Comparison of ENCODE assay signal across 8 cellular contexts in the genomic region with DNA sequence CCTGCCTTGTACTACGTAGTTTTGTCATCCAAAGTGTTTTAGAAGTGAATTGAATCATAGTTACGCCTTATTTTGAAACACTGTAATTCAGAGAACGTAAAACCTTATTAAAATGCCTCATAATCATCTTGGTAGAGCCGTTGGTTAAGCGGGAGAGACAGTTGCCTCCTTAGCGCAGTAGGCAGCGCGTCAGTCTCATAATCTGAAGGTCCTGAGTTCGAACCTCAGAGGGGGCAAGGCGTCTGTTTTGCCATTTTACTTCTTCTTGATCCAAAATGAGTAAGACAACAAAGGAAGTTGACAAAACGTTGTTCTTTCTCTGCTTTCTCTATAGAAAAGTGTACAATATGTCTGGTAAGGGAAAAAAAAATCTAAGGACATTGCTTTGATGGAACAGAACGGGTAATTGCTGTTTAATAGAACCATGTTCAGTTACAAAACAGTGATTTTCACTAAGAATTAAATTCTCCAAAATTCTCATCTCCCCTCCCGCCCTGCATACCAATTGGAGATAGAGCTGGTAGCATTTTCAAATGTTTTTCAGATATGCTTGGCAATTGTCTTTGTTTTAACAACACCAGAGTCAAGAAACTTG. TPM values are rescaled to one million over a fixed set of nuclear protein-coding genes. Genes with fewer than 3 reads are reported as not detected.
DNase-seq lines count a peak whose midpoint lies in the region; ATAC-seq and TF ChIP-seq lines count a peak whose summit lies in the region.

No MANE protein-coding gene starts in this region.

- H3K4me1 ChIP-seq in Caco-2 (peaks cover 19% of the 10 kb centered on the region), tibial artery (peaks cover 0 to 28% (median 11%) of the 10 kb centered on the region in 4 donors)

- H3K27ac Mint-ChIP-seq in Caco-2 (ENCODE audit: unreplicated experiment) (peak overlapping the region; percentile 95), glutamatergic neuron (ENCODE audit: unreplicated experiment) (peak overlapping the region; percentile 90)
- H3K27ac Mint-ChIP-seq in activated naive CD4-positive, alpha-beta T cell treated with anti-CD3 and anti-CD28 coated beads, Interleukin-2, amount 50 U/mL, for 24 hours: peak overlapping the region; percentile 99

- intact Hi-C loops in Caco-2 (cut with micrococcal nuclease; ENCODE audit: unreplicated experiment): loop anchor here (1.0 kb wide), 2 partner anchors 9 to 37 kb away; no protein-coding TSS in a partner anchor
- intact Hi-C loops in tibial artery (cut with DNase I; ENCODE audit: low total_unique reads): loop anchor here (5.0 kb wide), 2 partner anchors 38 to 82 kb away; no protein-coding TSS in a partner anchor

- H3K4me1 Mint-ChIP-seq in Caco-2 (ENCODE audit: low read depth, unreplicated experiment): peaks cover 54% of the 10 kb centered on the region
- H3K4me1 Mint-ChIP-seq in activated naive CD4-positive, alpha-beta T cell treated with anti-CD3 and anti-CD28 coated beads, Interleukin-2, amount 50 U/mL, for 24 hours: peaks cover 53% of the 10 kb centered on the region
- H3K4me1 Mint-ChIP-seq in glutamatergic neuron (ENCODE audit: low read depth, unreplicated experiment): peaks cover 5% of the 10 kb centered on the region

- H3K27ac ChIP-seq in tibial artery: peak overlapping the region; percentile 76 to 80

- no peaks in the 10 kb centered on the region; the same call in 1 of the 2 replicates for H3K36me3 ChIP-seq in Caco-2 (ENCODE audit: control insufficient read depth, insufficient read depth, low read length)
- no peaks in the 10 kb centered on the region for H3K36me3 ChIP-seq in tibial artery

- CTCF ChIA-PET in Caco-2 (lab: Charles Lee): no interaction called here

- ATAC-seq in omental fat pad (ENCODE audit: low FRiP score) (peak; percentile 56), HG02759 (IDR thresholded peaks at IDR 0.05; ENCODE audit: unreplicated experiment) (no peak)

- no peaks in the 10 kb centered on the region for H3K9me3 Mint-ChIP-seq in Caco-2 (ENCODE audit: unreplicated experiment)
- peaks cover 5% of the 10 kb centered on the region for H3K9me3 Mint-ChIP-seq in activated naive CD4-positive, alpha-beta T cell treated with anti-CD3 and anti-CD28 coated beads, Interleukin-2, amount 50 U/mL, for 24 hours
- peaks cover 34% of the 10 kb centered on the region for H3K9me3 Mint-ChIP-seq in glutamatergic neuron (ENCODE audit: unreplicated experiment)

- H3K36me3 Mint-ChIP-seq in Caco-2 (ENCODE audit: insufficient read depth, unreplicated experiment) (peaks cover 63% of the 10 kb centered on the region), glutamatergic neuron (ENCODE audit: unreplicated experiment) (no peaks in the 10 kb centered on the region)
- peaks cover 1% of the 10 kb centered on the region for H3K36me3 Mint-ChIP-seq in activated naive CD4-positive, alpha-beta T cell treated with anti-CD3 and anti-CD28 coated beads, Interleukin-2, amount 50 U/mL, for 24 hours

- H3K4me3 ChIP-seq in Caco-2 (ENCODE audit: low read depth, low read length): peak overlapping the region; percentile 72
- peak overlapping the region; percentile 57 to 61 for H3K4me3 ChIP-seq in tibial artery

- TF ChIP-seq CTCF in Caco-2 (IDR thresholded peaks at IDR 0.05; ENCODE audit: insufficient read depth in 1 of 2, low read depth in 1 of 2, low read length in 1 of 2, severe bottlenecking in 1 of 2, unreplicated experiment in 1 of 2) (no peak), glutamatergic neuron (IDR thresholded peaks at IDR 0.05; ENCODE audit: partially characterized antibody, unreplicated experiment) (no peak), omental fat pad (IDR thresholded peaks at IDR 0.05) (no peak), tibial artery (IDR thresholded peaks at IDR 0.05) (no peak)

- peak; percentile 66 to 73 for DNase-seq in Caco-2
- peak; percentile 73 to 75 for DNase-seq in Kasumi-1 (lab: John Stamatoyannopoulos, UW)
- peak; percentile 78 for DNase-seq in SK-N-DZ (ENCODE audit: low spot score)
- DNase-seq in glutamatergic neuron: peak; percentile 45
- no peak for DNase-seq in omental fat pad (ENCODE audit: low spot score)
- DNase-seq in tibial artery: peak in 1 of 2 donors; percentile 34

- BruUV-seq in Caco-2 (replicated peaks; lab: Mats Ljungman, UMichigan): no TSS peak

- POLR2A ChIA-PET in Caco-2 (lab: Charles Lee): no interaction called here

- H3K9me3 ChIP-seq in Caco-2 (no peaks in the 10 kb centered on the region), tibial artery (no peaks in the 10 kb centered on the region)

- H3K27me3 Mint-ChIP-seq in Caco-2 (ENCODE audit: insufficient read depth, unreplicated experiment) (no peaks in the 10 kb centered on the region), glutamatergic neuron (ENCODE audit: unreplicated experiment) (peaks cover 31% of the 10 kb centered on the region)
- H3K27me3 Mint-ChIP-seq in activated naive CD4-positive, alpha-beta T cell treated with anti-CD3 and anti-CD28 coated beads, Interleukin-2, amount 50 U/mL, for 24 hours: no peaks in the 10 kb centered on the region

- H3K27me3 ChIP-seq in Caco-2 (replicated peaks; ENCODE audit: control insufficient read depth, insufficient read depth, low read length): no peaks in the 10 kb centered on the region
- no peaks in the 10 kb centered on the region for H3K27me3 ChIP-seq in tibial artery

- H3K4me3 Mint-ChIP-seq in Caco-2 (ENCODE audit: unreplicated experiment) (peak overlapping the region; percentile 96), glutamatergic neuron (ENCODE audit: unreplicated experiment) (peak overlapping the region; percentile 88)
- peak overlapping the region; percentile 88 for H3K4me3 Mint-ChIP-seq in activated naive CD4-positive, alpha-beta T cell treated with anti-CD3 and anti-CD28 coated beads, Interleukin-2, amount 50 U/mL, for 24 hours

RNA-seq across cellular contexts. Expression of a gene that starts 20.7 kb away (rescaled TPM):
- total RNA-seq in Caco-2 (2022) (47.6 and 48.7 TPM in 2 replicates), glutamatergic neuron (ENCODE audit: unreplicated experiment) (65.2 TPM), omental fat pad (10 to 100 TPM; 37.0 to 75.2 (median 58.4) TPM)
- polyA plus RNA-seq in SK-N-DZ (2014; cell fraction: cytosol; rRNA removed): 74.0 and 84.2 TPM in 2 replicates
- polyA plus RNA-seq in SK-N-DZ (2014; cell fraction: nucleus; rRNA removed): 121 and 154 TPM in 2 replicates
